ENCODE assay signal across 1 cellular context in genomic region chr1:246582301-246583055, GRCh38.
TF ChIP-seq lines count a peak whose summit lies in the region.

No MANE protein-coding gene starts in this region.

TF ChIP-seq in K562, 482 proteins besides CTCF, POLR2A, EP300 and RAD21 (continued from another document and continues in another):
- TF ChIP-seq HNRNPK (IDR thresholded peaks at IDR 0.05; ENCODE audit: low read depth, low read length, poor library complexity, severe bottlenecking) (no peak), ZNF197 (CRISPR knock-in tag; IDR thresholded peaks at IDR 0.05; ENCODE audit: low read depth) (no peak), PRDM10 (IDR thresholded peaks at IDR 0.05; ENCODE audit: partially characterized antibody) (no peak), CTBP1 (IDR thresholded peaks at IDR 0.05; ENCODE audit: borderline replicate concordance) (peak; percentile 79; the same call in 1 of the 2 replicates), SP1 (CRISPR knock-in tag; IDR thresholded peaks at IDR 0.05) (no peak; the same call in 1 of the 2 replicates), ATF6 (CRISPR knock-in tag; IDR thresholded peaks at IDR 0.05) (no peak), CLOCK (CRISPR knock-in tag; IDR thresholded peaks at IDR 0.05; ENCODE audit: borderline replicate concordance) (no peak), CBFA2T2 (conservative IDR thresholded peaks at IDR 0.05) (no peak), IRF1 (CRISPR knock-in tag; IDR thresholded peaks at IDR 0.05; ENCODE audit: borderline replicate concordance) (no peak), NFATC3 (IDR thresholded peaks at IDR 0.05) (no peak), KLF10 (CRISPR knock-in tag; IDR thresholded peaks at IDR 0.05) (no peak), BRD9 (IDR thresholded peaks at IDR 0.05; ENCODE audit: low read depth, partially characterized antibody) (peak; percentile 76), ARID1B (IDR thresholded peaks at IDR 0.05) (peak; percentile 42; the same call in 1 of the 2 replicates), NCOA6 (IDR thresholded peaks at IDR 0.05) (no peak), PHF8 (IDR thresholded peaks at IDR 0.05; ENCODE audit: borderline replicate concordance, low read length) (no peak), TBP (optimal IDR thresholded peaks at IDR 0.05; ENCODE audit: low read depth, low read length) (peak; percentile 43), ZNF347 (CRISPR knock-in tag; IDR thresholded peaks at IDR 0.05; ENCODE audit: low read depth) (no peak), JUND (IDR thresholded peaks at IDR 0.05; ENCODE audit: borderline replicate concordance, low read depth, low read length) (peak; percentile 46; the same call in 1 of the 2 replicates), JUND (tag; IDR thresholded peaks at IDR 0.05; ENCODE audit: borderline replicate concordance, low read depth, low read length) (peak; percentile 70; the same call in 2 of the 3 replicates), NUFIP1 (IDR thresholded peaks at IDR 0.05; ENCODE audit: partially characterized antibody) (no peak), POLR2G (IDR thresholded peaks at IDR 0.05; ENCODE audit: low read depth, low read length) (no peak), BACH1 (tag; IDR thresholded peaks at IDR 0.05) (no peak), SMARCB1 (IDR thresholded peaks at IDR 0.05; ENCODE audit: insufficient read length, low read depth) (peak; percentile 8), GTF2A2 (tag; IDR thresholded peaks at IDR 0.05) (no peak), TFAM (CRISPR knock-in tag; conservative IDR thresholded peaks at IDR 0.05) (no peak), HBP1 (CRISPR knock-in tag; IDR thresholded peaks at IDR 0.05) (no peak), ZNF384 (IDR thresholded peaks at IDR 0.05; ENCODE audit: low read depth, low read length) (peak; percentile 59; the same call in 1 of the 2 replicates), SAFB (IDR thresholded peaks at IDR 0.05; ENCODE audit: borderline replicate concordance, low read depth, low read length) (no peak), CXXC5 (CRISPR knock-in tag; IDR thresholded peaks at IDR 0.05) (peak; percentile 55; the same call in 1 of the 2 replicates), FOXA3 (CRISPR knock-in tag; conservative IDR thresholded peaks at IDR 0.05 in 1 of 2, IDR thresholded peaks at IDR 0.05 in 1 of 2) (0 out of 4 replicates have a peak, but pooled peaks of 1 of the 2 experiments have one; percentile 59), ZNF217 (CRISPR knock-in tag; IDR thresholded peaks at IDR 0.05) (no peak), ATF4 (CRISPR knock-in tag; IDR thresholded peaks at IDR 0.05) (no peak), GATA2 (CRISPR knock-in tag; IDR thresholded peaks at IDR 0.05) (peak; percentile 93), POLR3A (IDR thresholded peaks at IDR 0.05; ENCODE audit: borderline replicate concordance, extremely low read depth, insufficient read depth, insufficient read length) (no peak), FOSL1 (tag; conservative IDR thresholded peaks at IDR 0.05) (0 out of 2 replicates have a peak, but pooled peaks have one; percentile 33), MTA2 (IDR thresholded peaks at IDR 0.05; ENCODE audit: low read depth) (no peak), CBX8 (IDR thresholded peaks at IDR 0.05; ENCODE audit: borderline replicate concordance, extremely low read depth, low read depth, low read length, poor library complexity, severe bottlenecking) (no peak), RBFOX2 (IDR thresholded peaks at IDR 0.05; ENCODE audit: low read depth, low read length) (0 out of 2 replicates have a peak, but pooled peaks have one; percentile 4), HNRNPH1 (optimal IDR thresholded peaks at IDR 0.05; ENCODE audit: low read depth, low read length) (no peak), ZFPM2 (CRISPR knock-in tag; IDR thresholded peaks at IDR 0.05) (no peak), AFF1 (IDR thresholded peaks at IDR 0.05; ENCODE audit: low read depth in 1 of 2, partially characterized antibody in 2 of 2) (peak in 1 of 2 experiments; percentile 39), ZC3H4 (CRISPR knock-in tag; IDR thresholded peaks at IDR 0.05; ENCODE audit: borderline replicate concordance) (no peak), ZFP30 (CRISPR knock-in tag; IDR thresholded peaks at IDR 0.05; ENCODE audit: borderline replicate concordance) (no peak), HNRNPL (IDR thresholded peaks at IDR 0.05; ENCODE audit: low read depth, low read length) (no peak), BHLHE40 (IDR thresholded peaks at IDR 0.05; ENCODE audit: low read length) (no peak), FOXK1 (CRISPR knock-in tag; IDR thresholded peaks at IDR 0.05; ENCODE audit: borderline replicate concordance) (no peak), SNIP1 (IDR thresholded peaks at IDR 0.05; ENCODE audit: low read depth) (no peak), ZNF239 (CRISPR knock-in tag; IDR thresholded peaks at IDR 0.05) (no peak), NELFE (IDR thresholded peaks at IDR 0.05; ENCODE audit: insufficient read depth, insufficient read length) (no peak), GTF2E2 (tag; IDR thresholded peaks at IDR 0.05) (0 out of 2 replicates have a peak, but pooled peaks have one; percentile 53), MAFG (tag; conservative IDR thresholded peaks at IDR 0.05) (peak; percentile 47), MXD1 (CRISPR knock-in tag; IDR thresholded peaks at IDR 0.05; ENCODE audit: borderline replicate concordance, poor library complexity, severe bottlenecking) (no peak), JUNB (CRISPR knock-in tag; conservative IDR thresholded peaks at IDR 0.05) (no peak), MTF1 (CRISPR knock-in tag; IDR thresholded peaks at IDR 0.05; ENCODE audit: borderline replicate concordance) (no peak), KHSRP (IDR thresholded peaks at IDR 0.05) (no peak), EZH2 (IDR thresholded peaks at IDR 0.05; ENCODE audit: borderline replicate concordance, low read depth, low read length) (no peak), ZNF830 (CRISPR knock-in tag; IDR thresholded peaks at IDR 0.05) (no peak), MECOM (CRISPR knock-in tag; IDR thresholded peaks at IDR 0.05) (peak; percentile 85), KLF16 (IDR thresholded peaks at IDR 0.05) (no peak)
